Comparison of ENCODE assay signal across 27 cellular contexts in the genomic region with DNA sequence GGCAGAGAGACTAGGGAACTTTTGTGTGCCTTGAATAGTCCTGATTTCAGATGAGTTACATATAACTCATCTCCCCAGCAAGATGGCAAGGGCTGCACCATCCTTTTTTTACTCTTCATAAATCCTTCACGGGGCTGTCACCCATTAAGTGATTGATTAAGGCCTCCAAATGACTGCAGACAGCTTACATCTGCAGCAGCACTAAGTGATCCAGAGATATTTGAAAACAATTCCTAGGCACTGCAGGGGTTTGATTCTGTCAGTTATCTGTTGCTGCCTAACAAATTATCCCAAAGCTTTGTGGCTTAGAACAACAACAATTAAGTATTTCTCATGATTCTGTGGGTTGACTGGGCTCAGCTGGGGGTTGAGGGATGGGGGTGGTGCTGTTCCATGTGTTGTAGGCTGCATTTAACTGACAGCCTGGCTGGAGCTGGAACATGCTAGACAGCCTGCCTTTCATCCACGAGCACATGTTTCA. TPM values are rescaled to one million over a fixed set of nuclear protein-coding genes. Genes with fewer than 3 reads are reported as not detected.
DNase-seq lines count a peak whose midpoint lies in the region; TF ChIP-seq lines count a peak whose summit lies in the region.
"Had no signal": no experiment of that assay in that cellular context is flagged by ENCODE, and none has a peak within 500 bp of the region (broad histone marks: within the 10 kb centered on the region; RNA-seq: fewer than 3 reads in every experiment).

No MANE protein-coding gene starts in this region.

- H3K9ac ChIP-seq in H9 (ENCODE audit: extremely low read depth, insufficient read length, low read length), result no peak overlapping the region

- no peak overlapping the region for H3K18ac ChIP-seq in H9 (ENCODE audit: insufficient read length, low read depth, low read length)

- no peak overlapping the region for H3T11ph ChIP-seq in H9 (ENCODE audit: low read length)

- no peak overlapping the region for H3K56ac ChIP-seq in H9 (ENCODE audit: insufficient read length, low read depth, low read length)

- no CpG with 5 or more reads among the region's 2 CpGs for WGBS in H9 (ENCODE audit: extremely low coverage, insufficient read length, low lambda C conversion rate)

- H3K27me3 ChIP-seq in A673 (replicated peaks; ENCODE audit: insufficient read depth, low read depth, low read length, poor library complexity) (no peaks in the 10 kb centered on the region), H9 (ENCODE audit: insufficient read depth, low read length) (no peaks in the 10 kb centered on the region)
- H3K27me3 ChIP-seq in CD8-positive, alpha-beta memory T cell (ENCODE audit: insufficient read depth, low read length, poor library complexity, severe bottlenecking), result no peaks in the 10 kb centered on the region
- H3K27me3 ChIP-seq: body of pancreas, neutrophil, sigmoid colon, SJSA1, upper lobe of left lung had no signal

- no TSS peak for BruUV-seq in A673 (replicated peaks; lab: Mats Ljungman, UMichigan)

- H3K27ac Mint-ChIP-seq in H9, result peak overlapping the region in 2 of 3 experiments; percentile 37 to 51; a peak in 2 of 7 replicates
- peak overlapping the region in 4 of 8 donors; percentile 2 to 87 (median 10) for H3K27ac Mint-ChIP-seq in CD8-positive, alpha-beta memory T cell
- H3K27ac Mint-ChIP-seq: activated naive CD8-positive, alpha-beta T cell treated with anti-CD3 and anti-CD28 coated beads, Interleukin-2, amount 10 ng/mL, durations not matched to agents 7 days and 5 days; IgD-negative memory B cell had no signal

- no peaks in the 10 kb centered on the region for H3K4me1 Mint-ChIP-seq in H9
- peaks cover 0 to 8% (median 7%) of the 10 kb centered on the region in 3 donors for H3K4me1 Mint-ChIP-seq in CD8-positive, alpha-beta memory T cell
- H3K4me1 Mint-ChIP-seq: IgD-negative memory B cell had no signal

- H2BK20ac ChIP-seq in H9 (ENCODE audit: low read depth, low read length, poor library complexity, severe bottlenecking), result no peak overlapping the region

- H3K4me3 ChIP-seq in A673 (ENCODE audit: low read depth, low read length, poor library complexity, severe bottlenecking), result no peak overlapping the region
- H3K4me3 ChIP-seq in CD8-positive, alpha-beta memory T cell (ENCODE audit: low read length), result no peak overlapping the region
- H3K4me3 ChIP-seq: body of pancreas, left ventricle myocardium inferior, sigmoid colon, SJSA1, upper lobe of left lung had no signal

- no peaks in the 10 kb centered on the region for H3K9me3 ChIP-seq in A673 (ENCODE audit: low read depth, low read length, poor library complexity, severe bottlenecking)
- no peaks in the 10 kb centered on the region for H3K9me3 ChIP-seq in H9 (ENCODE audit: control insufficient read depth, low read depth, low read length)
- no peaks in the 10 kb centered on the region for H3K9me3 ChIP-seq in CD8-positive, alpha-beta memory T cell (ENCODE audit: low read length)
- H3K9me3 ChIP-seq: body of pancreas, left ventricle myocardium inferior, neutrophil, sigmoid colon, SJSA1, upper lobe of left lung had no signal

- no peak overlapping the region for H2BK120ac ChIP-seq in H9 (ENCODE audit: low read depth, low read length, poor library complexity, severe bottlenecking)

- no peak overlapping the region for H2BK5ac ChIP-seq in H9 (ENCODE audit: insufficient read length, low read length)

- H3K4me1 ChIP-seq in A673 (ENCODE audit: insufficient read depth, low read length, poor library complexity, severe bottlenecking) (peaks cover 72% of the 10 kb centered on the region), H9 (ENCODE audit: insufficient read depth, low read length) (no peaks in the 10 kb centered on the region)
- no peaks in the 10 kb centered on the region for H3K4me1 ChIP-seq in CD8-positive, alpha-beta memory T cell (ENCODE audit: insufficient read depth, low read length)
- H3K4me1 ChIP-seq: SJSA1 had no signal

- H2BK12ac ChIP-seq in H9 (ENCODE audit: insufficient read length, low read depth, low read length), result no peak overlapping the region

- H3K9me3 Mint-ChIP-seq in H9, result no peaks in the 10 kb centered on the region
- H3K9me3 Mint-ChIP-seq in CD8-positive, alpha-beta memory T cell, result peaks cover 0 to 2% (median 0%) of the 10 kb centered on the region in 5 donors

- no peaks in the 10 kb centered on the region for H3K79me1 ChIP-seq in H9 (ENCODE audit: insufficient read depth, low read depth, low read length, poor library complexity, severe bottlenecking)

- H4K5ac ChIP-seq in H9 (ENCODE audit: insufficient read length, low read depth, low read length), result no peak overlapping the region

- H3K4me2 ChIP-seq in H9 (ENCODE audit: insufficient read depth, insufficient read length, low read length), result no peak overlapping the region

- no peak overlapping the region for H3K23ac ChIP-seq in H9 (ENCODE audit: insufficient read length, low read depth, low read length)

- CTCF ChIA-PET in A673 (lab: Charles Lee), result no interaction called here
- CTCF ChIA-PET in CD8-positive, alpha-beta memory T cell (lab: Charles Lee), result no interaction called here

- H3K4ac ChIP-seq in H9 (ENCODE audit: low read depth, low read length), result no peak overlapping the region

- H3K27ac ChIP-seq in A673 (ENCODE audit: low read depth, low read length, poor library complexity, severe bottlenecking), result no peak overlapping the region
- H3K27ac ChIP-seq in H9 (ENCODE audit: insufficient read length, low read depth, low read length), result no peak overlapping the region
- no peak overlapping the region for H3K27ac ChIP-seq in CD8-positive, alpha-beta memory T cell (ENCODE audit: low read depth, low read length)
- H3K27ac ChIP-seq: body of pancreas, epithelial cell of prostate, left ventricle myocardium inferior, neutrophil, sigmoid colon, SJSA1, upper lobe of left lung had no signal

- H3K27me3 Mint-ChIP-seq in H9 (ENCODE audit: low read depth), result no peaks in the 10 kb centered on the region
- H3K27me3 Mint-ChIP-seq in CD8-positive, alpha-beta memory T cell, result peaks cover 0 to 1% of the 10 kb centered on the region in 2 donors
- H3K27me3 Mint-ChIP-seq: activated naive CD8-positive, alpha-beta T cell treated with anti-CD3 and anti-CD28 coated beads, Interleukin-2, amount 10 ng/mL, durations not matched to agents 7 days and 5 days; IgD-negative memory B cell; progenitor cell of endocrine pancreas; stimulated activated naive B cell treated with anti-CD40 and anti-IgM and Interleukin-4, amounts not matched to agents 10 μg/mL and 1 μg/mL and 100 μg/mL, for 72 hours had no signal

- H2AFZ ChIP-seq in H9 (ENCODE audit: low read length), result no peak overlapping the region

- no peaks in the 10 kb centered on the region for H4K20me1 ChIP-seq in H9 (ENCODE audit: control insufficient read depth, insufficient read depth, insufficient read length)

- peaks cover 16 to 73% (median 61%) of the 10 kb centered on the region in 3 experiments; a peak in 6 of 7 replicates for H3K36me3 Mint-ChIP-seq in H9 (ENCODE audit: insufficient read depth in 1 of 3, low read depth in 3 of 3)
- peaks cover 24 to 97% (median 44%) of the 10 kb centered on the region in 3 donors for H3K36me3 Mint-ChIP-seq in CD8-positive, alpha-beta memory T cell

- no peak for TF ChIP-seq CTCF in A673 (conservative IDR thresholded peaks at IDR 0.05; ENCODE audit: low read depth, low read length)
- TF ChIP-seq CTCF in H9 (conservative IDR thresholded peaks at IDR 0.05), result no peak

- H3K14ac ChIP-seq in H9 (ENCODE audit: insufficient read depth, low read length), result no peak overlapping the region

- no peak overlapping the region for H3K4me3 Mint-ChIP-seq in H9
- no peak overlapping the region for H3K4me3 Mint-ChIP-seq in CD8-positive, alpha-beta memory T cell
- H3K4me3 Mint-ChIP-seq: activated naive CD8-positive, alpha-beta T cell treated with anti-CD3 and anti-CD28 coated beads, Interleukin-2, amount 10 ng/mL, durations not matched to agents 7 days and 5 days; CD14-positive monocyte; IgD-negative memory B cell; stimulated activated naive B cell treated with anti-CD40 and anti-IgM and Interleukin-4, amounts not matched to agents 10 μg/mL and 1 μg/mL and 100 μg/mL, for 72 hours had no signal

- H2AK5ac ChIP-seq in H9 (ENCODE audit: insufficient read length, low read length), result no peak overlapping the region

- DNase-seq in A673 (ENCODE audit: low spot score), result peak; percentile 82
- no peak for DNase-seq in H9
- DNase-seq in NCI-H446 treated with DMSO at 0.1 percent for 48 hours (lab: John Stamatoyannopoulos, UW), result peak; percentile 98
- peak; percentile 16 for DNase-seq in cerebellar cortex (ENCODE audit: low spot score)
- no peak for DNase-seq in hepatic stellate cell (ENCODE audit: low spot score)
- DNase-seq in G401 (ENCODE audit: low spot score), result no peak
- DNase-seq in CD8-positive, alpha-beta memory T cell, result no peak
- DNase-seq: activated effector memory CD4-positive, alpha-beta T cell treated with anti-CD3 and anti-CD28 coated beads, Interleukin-2, amount 50 U/mL, for 16 hours; activated naive CD8-positive, alpha-beta T cell treated with anti-CD3 and anti-CD28 coated beads, Interleukin-2, amount 10 ng/mL, durations not matched to agents 7 days and 5 days; activated T-cell treated with anti-CD3 and anti-CD28 coated beads for 4 hours; body of pancreas; left ventricle myocardium inferior; NCI-H187 treated with DMSO at 0.1 percent for 48 hours; sigmoid colon; stimulated activated CD4-positive, alpha-beta T cell treated with anti-CD3 and anti-CD28 coated beads, Interleukin-4, amount 100 ng/mL, for 4 hours; stimulated activated naive B cell treated with anti-CD40 and anti-IgM and Interleukin-4, amounts not matched to agents 10 μg/mL and 1 μg/mL and 100 μg/mL, for 72 hours; T-helper 1 cell; upper lobe of left lung had no signal

- no peak overlapping the region for H2BK15ac ChIP-seq in H9 (ENCODE audit: low read depth, low read length)

- H4K8ac ChIP-seq in H9 (replicated peaks; ENCODE audit: insufficient read length, low read depth, low read length), result no peak overlapping the region

- POLR2A ChIA-PET in A673 (lab: Charles Lee; ENCODE audit: low non-redundant PET), result no interaction called here
- POLR2A ChIA-PET in CD8-positive, alpha-beta memory T cell (lab: Charles Lee), result no interaction called here

- H3K23me2 ChIP-seq in H9 (ENCODE audit: insufficient read length, low read depth, low read length, poor library complexity, severe bottlenecking), result no peaks in the 10 kb centered on the region

- peaks cover 45% of the 10 kb centered on the region for H3K36me3 ChIP-seq in A673 (ENCODE audit: insufficient read depth, low read length, poor library complexity, severe bottlenecking)
- H3K36me3 ChIP-seq in CD8-positive, alpha-beta memory T cell (ENCODE audit: insufficient read depth, low read length), result peaks cover 76% of the 10 kb centered on the region

- in situ Hi-C loops in G401 (cut with HindIII; ENCODE audit: low sequenced_read_pairs), result no loop called here

- no peak overlapping the region for H4K91ac ChIP-seq in H9 (ENCODE audit: insufficient read length, low read depth, low read length)

- no peaks in the 10 kb centered on the region for H3K79me2 ChIP-seq in H9 (ENCODE audit: insufficient read depth, low read length)

- intact Hi-C loops in A673 (cut with micrococcal nuclease; ENCODE audit: unreplicated experiment), result no loop called here

RNA-seq across cellular contexts. Expression of a gene that starts 19.3 kb away (rescaled TPM):
- total RNA-seq in A673 (2021) (not detected in 2 replicates), H9 (2021) (not detected in 2 replicates)
- total RNA-seq in G401 (2014; rRNA removed; shearing (Covaris generic)), result not detected in 2 replicates
- not detected for total RNA-seq in CD8-positive, alpha-beta memory T cell
- polyA plus RNA-seq in CD8-positive, alpha-beta memory T cell, result 0.37 TPM
- total RNA-seq: activated naive CD8-positive, alpha-beta T cell treated with anti-CD3 and anti-CD28 coated beads, Interleukin-2, amount 10 ng/mL, durations not matched to agents 7 days and 5 days; body of pancreas; glomerular endothelial cell; H1; RPMI7951; sigmoid colon; SJSA1; upper lobe of left lung had no signal
- polyA plus RNA-seq: CD14-positive monocyte, IgD-negative memory B cell had no signal

RNA-seq across cellular contexts. Expression of a gene that starts 22.8 kb away (rescaled TPM):
- total RNA-seq in A673 (2021), result 41.7 and 51.9 TPM in 2 replicates
- total RNA-seq in H9 (2021), result 57.3 and 59.6 TPM in 2 replicates
- total RNA-seq in G401 (2014; rRNA removed; shearing (Covaris generic)), result 96.9 and 115 TPM in 2 replicates
- total RNA-seq in CD8-positive, alpha-beta memory T cell, result 10 to 100 TPM; 40.2 to 42.3 TPM
- 75.8 TPM for polyA plus RNA-seq in CD8-positive, alpha-beta memory T cell

RNA-seq across cellular contexts. Expression of a gene that starts 27.9 kb away (rescaled TPM):
- total RNA-seq in A673 (2021), result 38.6 and 39.8 TPM in 2 replicates
- 41.6 and 42.2 TPM in 2 replicates for total RNA-seq in H9 (2021)
- total RNA-seq in G401 (2014; rRNA removed; shearing (Covaris generic)), result 18.0 and 28.8 TPM in 2 replicates
- total RNA-seq in CD8-positive, alpha-beta memory T cell, result 10 to 100 TPM; 41.2 to 43.5 TPM
- 135 TPM for polyA plus RNA-seq in CD8-positive, alpha-beta memory T cell

Comparison
In these comparisons a context has a peak if more than half of its experiments do, and no peak if none do; other contexts are left out.
1. DNase-seq: peak in A673 (single experiment), NCI-H446 treated with DMSO at 0.1 percent for 48 hours (single experiment) and cerebellar cortex (single experiment); none in H9 (single experiment), hepatic stellate cell (single experiment), G401 (single experiment) and CD8-positive, alpha-beta memory T cell (0 of 5).